In genomic region chr20:1827974-1828785, GRCh38 we compare ENCODE assay signal across 10 cellular contexts.
DNase-seq lines count a peak whose midpoint lies in the region; ATAC-seq, FAIRE-seq and TF ChIP-seq lines count a peak whose summit lies in the region.
"Had no signal": no experiment of that assay in that cellular context is flagged by ENCODE, and none has a peak within 500 bp of the region (broad histone marks: within the 10 kb centered on the region; RNA-seq: fewer than 3 reads in every experiment).

No MANE protein-coding gene starts in this region.

- peaks cover 38% of the 10 kb centered on the region for H3K4me1 ChIP-seq in keratinocyte (ENCODE audit: control insufficient read depth, extremely low read depth, insufficient read depth, low read length)
- no peaks in the 10 kb centered on the region for H3K4me1 ChIP-seq in kidney (ENCODE audit: control insufficient read depth in 1 of 2, insufficient read depth in 1 of 2, low read depth in 1 of 2, low read length in 2 of 2)

- H3K27ac ChIP-seq in keratinocyte (ENCODE audit: control insufficient read depth, insufficient read depth, low read length) (peak overlapping the region; percentile 93), skin epidermis (peak overlapping the region in 20 of 21 experiments; percentile 9 to 86 (median 70)), kidney (ENCODE audit: low read depth in 2 of 2, low read length in 2 of 2) (no peak overlapping the region)

- peak overlapping the region; percentile 49 for H3K4me2 ChIP-seq in keratinocyte (ENCODE audit: control insufficient read depth, extremely low read depth, insufficient read depth, low read depth, low read length)

- intact Hi-C loops in kidney (cut with DNase I) = no loop called here

- H3K27me3 ChIP-seq in bronchial epithelial cell (ENCODE audit: control insufficient read depth, insufficient read depth, low read length) (no peaks in the 10 kb centered on the region), keratinocyte (ENCODE audit: control insufficient read depth, extremely low read depth, insufficient read depth, low read length) (no peaks in the 10 kb centered on the region)

- TF ChIP-seq CTCF in bronchial epithelial cell (IDR thresholded peaks at IDR 0.05; ENCODE audit: insufficient read depth, low read length, severe bottlenecking) = no peak
- no peak for TF ChIP-seq CTCF in keratinocyte (optimal IDR thresholded peaks at IDR 0.05 in 1 of 3, IDR thresholded peaks at IDR 0.05 in 1 of 3, conservative IDR thresholded peaks at IDR 0.05 in 1 of 3; ENCODE audit: extremely low read depth in 1 of 3, insufficient read depth in 2 of 3, low read length in 3 of 3)
- no peak for TF ChIP-seq CTCF in kidney (IDR thresholded peaks at IDR 0.05; ENCODE audit: borderline replicate concordance, extremely low read depth, insufficient read depth)

- FAIRE-seq in bronchial epithelial cell (lab: Jason Lieb, UNC) (peak; percentile 83), keratinocyte (lab: Jason Lieb, UNC) (peak; percentile 95), kidney (lab: Jason Lieb, UNC) (no peak)

- ATAC-seq in HG03135 (IDR thresholded peaks at IDR 0.05; ENCODE audit: unreplicated experiment) (no peak), GM18867 (IDR thresholded peaks at IDR 0.05; ENCODE audit: unreplicated experiment) (no peak)

- H3K9me1 ChIP-seq in keratinocyte (ENCODE audit: control insufficient read depth, extremely low read depth, insufficient read depth, low read length) = no peaks in the 10 kb centered on the region

- H2AFZ ChIP-seq in keratinocyte (ENCODE audit: control insufficient read depth, low read length) = peak overlapping the region; percentile 89

- dilution Hi-C loops in keratinocyte (cut with MboI; ENCODE audit: extremely low pct_ligation_motif_present, low sequenced_read_pairs) = no loop called here

- DNase-seq in HuH-7 (ENCODE audit: low spot score) (peak; percentile 90), bronchial epithelial cell (ENCODE audit: low read depth) (peak; percentile 96), keratinocyte (ENCODE audit: low read depth, low spot score) (no peak), D341Med (ENCODE audit: low spot score) (no peak), kidney (no peak)
- DNase-seq: Kasumi-1; stimulated activated CD4-positive, alpha-beta T cell treated with anti-CD3 and anti-CD28 coated beads, Interleukin-4, amount 100 ng/mL, for 4 hours had no signal

- H3K9me3 ChIP-seq in keratinocyte (ENCODE audit: control insufficient read depth, low read depth, low read length) (no peaks in the 10 kb centered on the region), kidney (ENCODE audit: control insufficient read depth in 1 of 2, low read length in 2 of 2) (peaks cover 0 to 2% of the 10 kb centered on the region in 2 donors)

- no peaks in the 10 kb centered on the region for H4K20me1 ChIP-seq in keratinocyte (ENCODE audit: control insufficient read depth, extremely low read depth, insufficient read depth, low read length)

- H3K36me3 ChIP-seq in bronchial epithelial cell (ENCODE audit: control insufficient read depth, insufficient read depth, low read length) (no peaks in the 10 kb centered on the region), keratinocyte (ENCODE audit: control insufficient read depth in 2 of 2, extremely low read depth in 1 of 2, insufficient read depth in 2 of 2, low read length in 2 of 2) (no peaks in the 10 kb centered on the region), kidney (ENCODE audit: control insufficient read depth in 1 of 2, insufficient read depth in 2 of 2, low read length in 2 of 2) (no peaks in the 10 kb centered on the region)

- peak overlapping the region; percentile 70 for H3K9ac ChIP-seq in keratinocyte (ENCODE audit: control insufficient read depth, extremely low read depth, insufficient read depth, low read length)
- no peak overlapping the region for H3K9ac ChIP-seq in kidney (ENCODE audit: low read length in 2 of 2)

- H3K4me3 ChIP-seq in bronchial epithelial cell (ENCODE audit: low read depth, low read length) (no peak overlapping the region), keratinocyte (ENCODE audit: control insufficient read depth in 2 of 3, extremely low read depth in 1 of 3, insufficient read depth in 2 of 3, low read depth in 1 of 3, low read length in 3 of 3) (no peak overlapping the region), skin epidermis (no peak overlapping the region), kidney (ENCODE audit: low read length in 2 of 2) (no peak overlapping the region)

- no peaks in the 10 kb centered on the region for H3K79me2 ChIP-seq in keratinocyte (ENCODE audit: control insufficient read depth, insufficient read depth, low read length)

Comparison
In these comparisons a context has a peak if more than half of its experiments do, and no peak if none do; other contexts are left out.
1. DNase-seq: peak in HuH-7 (single experiment) and bronchial epithelial cell (single experiment); none in keratinocyte (single experiment), D341Med (single experiment) and kidney (single experiment).
2. H3K27ac ChIP-seq: peak in keratinocyte (single experiment) and skin epidermis (20 of 21); none in kidney (0 of 2).